Comparison of ENCODE assay signal across 1 cellular context in genomic region chr6:26312501-26313390, GRCh38.
TF ChIP-seq lines count a peak whose summit lies in the region.

No MANE protein-coding gene starts in this region.

TF ChIP-seq in HepG2, 621 proteins besides CTCF, POLR2A, EP300 and RAD21 (continued from another document and continues in another):
- TF ChIP-seq ZNF512 (CRISPR knock-in tag; IDR thresholded peaks at IDR 0.05) (no peak), MXD3 (CRISPR knock-in tag; IDR thresholded peaks at IDR 0.05) (peak; percentile 70; the same call in 1 of the 2 replicates), SRSF4 (IDR thresholded peaks at IDR 0.05; ENCODE audit: low read depth, low read length, poor library complexity, severe bottlenecking) (no peak), ZBTB7B (CRISPR knock-in tag; IDR thresholded peaks at IDR 0.05) (peak; percentile 61), ZNF781 (CRISPR knock-in tag; IDR thresholded peaks at IDR 0.05; ENCODE audit: borderline replicate concordance, not compliant biosample characterization) (no peak), KMT2B (CRISPR knock-in tag; IDR thresholded peaks at IDR 0.05) (peak; percentile 88), KLF16 (CRISPR knock-in tag; IDR thresholded peaks at IDR 0.05) (peak in 1 of 2 experiments; percentile 83; a peak in 1 of 4 replicates), GATA4 (IDR thresholded peaks at IDR 0.05; ENCODE audit: borderline replicate concordance, low read depth) (no peak), GFI1 (CRISPR knock-in tag; IDR thresholded peaks at IDR 0.05; ENCODE audit: borderline replicate concordance) (peak; percentile 68), PREB (CRISPR knock-in tag; IDR thresholded peaks at IDR 0.05) (no peak), ZNF788 (CRISPR knock-in tag; IDR thresholded peaks at IDR 0.05; ENCODE audit: borderline replicate concordance) (no peak; the same call in 1 of the 2 replicates), ZNF18 (CRISPR knock-in tag; IDR thresholded peaks at IDR 0.05; ENCODE audit: insufficient replicate concordance) (no peak), CC2D1A (CRISPR knock-in tag; IDR thresholded peaks at IDR 0.05) (no peak), ZZZ3 (CRISPR knock-in tag; IDR thresholded peaks at IDR 0.05; ENCODE audit: borderline replicate concordance) (no peak), FOSL1 (CRISPR knock-in tag; IDR thresholded peaks at IDR 0.05; ENCODE audit: borderline replicate concordance) (no peak; the same call in 1 of the 2 replicates), HNRNPUL1 (IDR thresholded peaks at IDR 0.05; ENCODE audit: low read depth, low read length) (no peak), REXO4 (CRISPR knock-in tag; IDR thresholded peaks at IDR 0.05; ENCODE audit: borderline replicate concordance) (no peak), REST (IDR thresholded peaks at IDR 0.05; ENCODE audit: borderline replicate concordance in 1 of 2, low read depth in 1 of 2, low read length in 2 of 2) (no peak), SCMH1 (CRISPR knock-in tag; IDR thresholded peaks at IDR 0.05; ENCODE audit: borderline replicate concordance) (no peak), ZNF597 (CRISPR knock-in tag; IDR thresholded peaks at IDR 0.05) (peak; percentile 82; the same call in 1 of the 2 replicates), ZNF691 (CRISPR knock-in tag; IDR thresholded peaks at IDR 0.05; ENCODE audit: borderline replicate concordance, low read depth) (no peak), ZNF281 (CRISPR knock-in tag; IDR thresholded peaks at IDR 0.05; ENCODE audit: borderline replicate concordance) (no peak), ZKSCAN1 (IDR thresholded peaks at IDR 0.05; ENCODE audit: low read length) (peak; percentile 59; the same call in 1 of the 2 replicates), NFYC (CRISPR knock-in tag; IDR thresholded peaks at IDR 0.05) (peak; percentile 45; the same call in 1 of the 2 replicates), FUBP1 (CRISPR knock-in tag; IDR thresholded peaks at IDR 0.05; ENCODE audit: borderline replicate concordance) (no peak), ZNF280D (CRISPR knock-in tag; IDR thresholded peaks at IDR 0.05) (peak; percentile 12; the same call in 1 of the 2 replicates), MAF1 (CRISPR knock-in tag; IDR thresholded peaks at IDR 0.05; ENCODE audit: borderline replicate concordance) (peak; percentile 100), ZNF784 (CRISPR knock-in tag; IDR thresholded peaks at IDR 0.05; ENCODE audit: borderline replicate concordance) (peak; percentile 69; the same call in 1 of the 2 replicates), ZIK1 (CRISPR knock-in tag; IDR thresholded peaks at IDR 0.05; ENCODE audit: borderline replicate concordance, low read depth) (no peak), ZMYM3 (CRISPR knock-in tag; IDR thresholded peaks at IDR 0.05) (no peak; the same call in 1 of the 2 replicates), CREB3 (CRISPR knock-in tag; IDR thresholded peaks at IDR 0.05) (no peak)
